ENCODE assay signal across 8 cellular contexts in genomic region chr19:6047741-6048231, GRCh38.
DNase-seq lines count a peak whose midpoint lies in the region; ATAC-seq and TF ChIP-seq lines count a peak whose summit lies in the region.

No MANE protein-coding gene starts in this region.

- no peaks in the 10 kb centered on the region for H3K9me3 Mint-ChIP-seq in osteocyte (ENCODE audit: unreplicated experiment)

- H3K36me3 ChIP-seq in H7 (replicated peaks; ENCODE audit: control insufficient read depth, insufficient read depth, low read length) (no peaks in the 10 kb centered on the region), Panc1 (ENCODE audit: control insufficient read depth, insufficient read depth, low read length) (no peaks in the 10 kb centered on the region), esophagus muscularis mucosa (peaks cover 16 to 25% (median 22%) of the 10 kb centered on the region in 4 donors)

- H3K27me3 ChIP-seq in H7 (ENCODE audit: control insufficient read depth, insufficient read depth, low read length) (no peaks in the 10 kb centered on the region), Panc1 (ENCODE audit: control insufficient read depth, insufficient read depth, low read length) (no peaks in the 10 kb centered on the region), esophagus muscularis mucosa (no peaks in the 10 kb centered on the region)

- DNase-seq in AG04449 (ENCODE audit: low read depth, low spot score) (no peak), H7 (peak; percentile 90), Panc1 (ENCODE audit: low read depth, low spot score) (peak; percentile 17), esophagus muscularis mucosa (ENCODE audit: extremely low spot score) (peak; percentile 87), osteocyte (ENCODE audit: extremely low spot score, unreplicated experiment) (peak; percentile 76), occipital lobe (lab: John Stamatoyannopoulos, UW) (no peak)

- H3K36me3 Mint-ChIP-seq in osteocyte (ENCODE audit: unreplicated experiment): no peaks in the 10 kb centered on the region

- H3K4me3 Mint-ChIP-seq in osteocyte (ENCODE audit: unreplicated experiment): no peak overlapping the region

- no peak for TF ChIP-seq POLR2A in esophagus muscularis mucosa (IDR thresholded peaks at IDR 0.05; ENCODE audit: low read depth)

- no peak overlapping the region for H3K4me3 ChIP-seq in AG04449 (ENCODE audit: low read depth, low read length)
- H3K4me3 ChIP-seq in H7 (ENCODE audit: insufficient read depth, low read depth, low read length): no peak overlapping the region
- no peak overlapping the region for H3K4me3 ChIP-seq in Panc1 (ENCODE audit: low read depth in 2 of 2, low read length in 2 of 2)
- peak overlapping the region in 2 of 4 donors; percentile 18 to 23 for H3K4me3 ChIP-seq in esophagus muscularis mucosa

- H3K27me3 Mint-ChIP-seq in osteocyte (ENCODE audit: unreplicated experiment): peaks cover 2% of the 10 kb centered on the region

- no peak for TF ChIP-seq EP300 in esophagus muscularis mucosa (IDR thresholded peaks at IDR 0.05)

- ATAC-seq in Panc1 (peak; percentile 81), GM18519 (IDR thresholded peaks at IDR 0.05; ENCODE audit: low FRiP score, unreplicated experiment) (no peak), GM21737 (IDR thresholded peaks at IDR 0.05; ENCODE audit: unreplicated experiment) (no peak)

- intact Hi-C loops in Panc1 (cut with micrococcal nuclease; ENCODE audit: unreplicated experiment): no loop called here
- intact Hi-C loops in esophagus muscularis mucosa (cut with DNase I): loop anchor here (1.0 to 10.0 kb wide), 3 partner anchors 78 to 227 kb away; partner anchors contain the start of gene MLLT1

- H3K9me3 ChIP-seq in Panc1 (ENCODE audit: control insufficient read depth, insufficient read depth, low read depth, low read length) (no peaks in the 10 kb centered on the region), esophagus muscularis mucosa (no peaks in the 10 kb centered on the region)

- TF ChIP-seq CTCF in AG04449 (IDR thresholded peaks at IDR 0.05; ENCODE audit: insufficient read depth, low read length, missing control alignments): peak; percentile 86
- peak; percentile 71 for TF ChIP-seq CTCF in Panc1 (IDR thresholded peaks at IDR 0.05)
- peak; percentile 79 to 93 (median 85) for TF ChIP-seq CTCF in esophagus muscularis mucosa (IDR thresholded peaks at IDR 0.05)
- TF ChIP-seq CTCF in osteocyte (IDR thresholded peaks at IDR 0.05): peak; percentile 68

- no TSS peak for BruUV-seq in Panc1 (replicated peaks; lab: Mats Ljungman, UMichigan)

- WGBS in esophagus muscularis mucosa: 26% methylated on average over 8 of the region's 8 CpGs

- POLR2A ChIA-PET in AG04449 (lab: Yijun Ruan, JAX): no interaction called here
- POLR2A ChIA-PET in Panc1 (lab: Charles Lee): no interaction called here

- in situ Hi-C loops in Panc1 (cut with HindIII; ENCODE audit: low pct_unique_long_range_greater_than_20kb, low sequenced_read_pairs): no loop called here

- H3K27ac ChIP-seq in Panc1 (ENCODE audit: low read length) (no peak overlapping the region), esophagus muscularis mucosa (replicated peaks in 1 of 4) (peak overlapping the region; percentile 69 to 92 (median 77))

- H3K4me1 ChIP-seq in Panc1 (ENCODE audit: control insufficient read depth, insufficient read depth, low read length) (0 out of 2 replicates have a peak, but pooled peaks cover 3% of the 10 kb centered on the region), esophagus muscularis mucosa (peaks cover 16 to 47% (median 34%) of the 10 kb centered on the region in 4 donors)

- CTCF ChIA-PET in AG04449 (lab: Yijun Ruan, JAX) (interaction anchor here (0.5 to 7.6 kb wide), 47 partner anchors 9 to 315 kb away, joined by 3 to 329 read pairs (median 7); no protein-coding TSS in a partner anchor), Panc1 (lab: Charles Lee) (interaction anchor here (0.6 to 2.3 kb wide), 6 partner anchors 45 to 798 kb away, joined by 3 to 18 read pairs (median 5); no protein-coding TSS in a partner anchor)

- no peak overlapping the region for H3K27ac Mint-ChIP-seq in osteocyte (ENCODE audit: unreplicated experiment)

- H3K4me1 Mint-ChIP-seq in osteocyte (ENCODE audit: unreplicated experiment): peaks cover 9% of the 10 kb centered on the region

Comparison
In these comparisons a context has a peak if more than half of its experiments do, and no peak if none do; other contexts are left out.
1. DNase-seq: peak in H7 (single experiment), Panc1 (single experiment), esophagus muscularis mucosa (single experiment) and osteocyte (single experiment); none in AG04449 (single experiment) and occipital lobe (single experiment).
2. Peak in every context shown above with its lines, with median percentiles within 50 percentile points of each other: CTCF ChIP-seq.